ENCODE assay signal across 13 cellular contexts in the genomic region with DNA sequence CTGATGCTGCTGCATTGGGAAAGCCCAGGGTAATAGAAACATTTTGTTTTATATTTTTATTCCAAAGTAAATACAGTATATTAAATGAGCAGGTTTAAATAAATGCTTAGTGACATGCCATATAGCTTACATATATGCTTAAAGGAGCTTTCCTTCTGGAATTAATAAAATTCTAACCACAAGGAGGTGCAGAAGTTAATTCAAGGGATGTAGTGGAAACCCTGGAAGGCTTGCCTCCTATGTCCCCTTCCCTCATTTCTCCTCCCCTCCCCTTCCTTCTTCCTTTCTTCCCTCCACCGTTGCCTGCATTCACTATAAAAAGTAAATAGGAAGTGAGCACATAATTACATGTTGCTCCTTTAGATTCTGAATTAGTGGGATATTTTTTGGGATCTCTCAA.
"Had no signal": no experiment of that assay in that cellular context is flagged by ENCODE, and none has a peak within 500 bp of the region (broad histone marks: within the 10 kb centered on the region; RNA-seq: fewer than 3 reads in every experiment).

No MANE protein-coding gene starts in this region.

- H3K9me3 ChIP-seq: gastroesophageal sphincter, mucosa of descending colon, neutrophil, psoas muscle, spleen, thoracic aorta, transverse colon had no signal

- H3K27me3 ChIP-seq: gastroesophageal sphincter, neutrophil, spleen, transverse colon had no signal

- H3K4me1 ChIP-seq: gastroesophageal sphincter, transverse colon had no signal

- DNase-seq: effector memory CD4-positive, alpha-beta T cell; glutamatergic neuron; islet precursor cell; psoas muscle; spleen; stimulated activated CD4-positive, alpha-beta T cell treated with anti-CD3 and anti-CD28 coated beads, Interleukin-15, amount 100 ng/mL, for 24 hours; stimulated activated CD4-positive, alpha-beta T cell treated with anti-CD3 and anti-CD28 coated beads, Interleukin-1b, Interleukin-23, amount 100 ng/mL, for 48 hours; stimulated activated naive B cell treated with anti-CD40 and anti-IgM and Interleukin-4, amounts not matched to agents 10 μg/mL and 1 μg/mL and 100 μg/mL, for 72 hours; transverse colon had no signal

- ATAC-seq: gastroesophageal sphincter had no signal

- H3K36me3 ChIP-seq: gastroesophageal sphincter, neutrophil, spleen, thoracic aorta, transverse colon had no signal

- H3K27ac ChIP-seq: gastroesophageal sphincter, neutrophil, psoas muscle, spleen, thoracic aorta, transverse colon had no signal

- H3K4me3 ChIP-seq: gastroesophageal sphincter, mucosa of descending colon, psoas muscle, spleen, thoracic aorta, transverse colon had no signal
